8 cellular contexts compared by ENCODE assay signal in the genomic region with DNA sequence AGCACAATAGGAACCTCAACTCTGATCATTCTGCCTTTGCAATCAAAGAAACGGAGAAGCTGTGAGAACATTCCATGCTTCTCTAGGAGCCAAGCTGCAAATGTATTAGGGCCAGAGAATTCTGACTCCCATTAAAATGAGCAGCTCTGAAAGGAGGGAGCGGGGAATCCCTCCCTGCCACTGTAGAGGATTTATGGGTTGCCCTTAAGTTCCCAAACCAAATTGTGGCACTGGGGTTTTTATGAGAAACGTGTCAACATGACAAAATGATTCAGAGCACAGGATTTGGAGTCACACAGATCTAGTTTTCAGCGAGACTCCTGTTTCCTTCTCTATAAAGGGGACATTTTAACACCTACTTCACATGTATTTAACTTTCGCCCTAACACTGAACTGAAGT. TPM values are rescaled to one million over a fixed set of nuclear protein-coding genes. Genes with fewer than 3 reads are reported as not detected.
DNase-seq lines count a peak whose midpoint lies in the region; ATAC-seq, FAIRE-seq and TF ChIP-seq lines count a peak whose summit lies in the region.

No MANE protein-coding gene starts in this region.

- in situ Hi-C loops in GM13977 (cut with MboI; ENCODE audit: low pct_unique_long_range_greater_than_20kb, low sequenced_read_pairs, unreplicated experiment), result no loop called here

- no peaks in the 10 kb centered on the region for H4K20me1 ChIP-seq in GM23338 (replicated peaks; ENCODE audit: insufficient read depth)

- no peaks in the 10 kb centered on the region for H3K9me2 ChIP-seq in GM23338 (ENCODE audit: insufficient read depth)

- peaks cover 23% of the 10 kb centered on the region for H3K4me1 ChIP-seq in GM23338 (ENCODE audit: insufficient read depth)
- peaks cover 0 to 7% of the 10 kb centered on the region in 2 donors for H3K4me1 ChIP-seq in small intestine (ENCODE audit: control insufficient read depth in 2 of 2, insufficient read depth in 1 of 2, low read depth in 1 of 2, low read length in 1 of 2)

- intact Hi-C loops in activated CD8-positive, alpha-beta T cell treated with anti-CD3 and anti-CD28 coated beads for 36 hours (cut with micrococcal nuclease), result loop anchor here (5.0 kb wide), 1 partner anchor 89 kb away; no protein-coding TSS in a partner anchor

- TF ChIP-seq CTCF in GM23338 (conservative IDR thresholded peaks at IDR 0.05; ENCODE audit: low read depth in 2 of 2) (no peak), glutamatergic neuron (IDR thresholded peaks at IDR 0.05; ENCODE audit: partially characterized antibody, unreplicated experiment) (no peak), GM13977 (IDR thresholded peaks at IDR 0.05; ENCODE audit: extremely low read depth, insufficient read depth, missing control alignments) (no peak)
- TF ChIP-seq CTCF in activated CD8-positive, alpha-beta T cell treated with anti-CD3 and anti-CD28 coated beads for 36 hours (IDR thresholded peaks at IDR 0.05), result no peak

- H3K9me3 Mint-ChIP-seq in GM23338 (no peaks in the 10 kb centered on the region), glutamatergic neuron (ENCODE audit: unreplicated experiment) (peaks cover 5% of the 10 kb centered on the region)
- peaks cover 4% of the 10 kb centered on the region for H3K9me3 Mint-ChIP-seq in activated CD8-positive, alpha-beta T cell treated with anti-CD3 and anti-CD28 coated beads for 36 hours

- H3K36me3 Mint-ChIP-seq in GM23338 (ENCODE audit: low read depth) (no peaks in the 10 kb centered on the region; the same call in 2 of the 3 replicates), glutamatergic neuron (ENCODE audit: unreplicated experiment) (no peaks in the 10 kb centered on the region)
- H3K36me3 Mint-ChIP-seq in activated CD8-positive, alpha-beta T cell treated with anti-CD3 and anti-CD28 coated beads for 36 hours (ENCODE audit: low read depth), result peaks cover 30% of the 10 kb centered on the region

- peak; percentile 40 for DNase-seq in GM23338 (ENCODE audit: low spot score)
- peak; percentile 27 for DNase-seq in activated CD8-positive, alpha-beta T cell treated with anti-CD3 and anti-CD28 coated beads for 36 hours
- DNase-seq in glutamatergic neuron, result no peak
- no peak for DNase-seq in small intestine
- no peak for DNase-seq in epidermal melanocyte (ENCODE audit: insufficient read length, low spot score)
- no peak for DNase-seq in stimulated activated CD4-positive, alpha-beta T cell treated with anti-CD3 and anti-CD28 coated beads, Interleukin-15, amount 100 ng/mL, for 24 hours
- no peak for DNase-seq in GM13977 (ENCODE audit: low spot score)

- H3K27me3 ChIP-seq in GM23338 (ENCODE audit: insufficient read depth), result no peaks in the 10 kb centered on the region
- no peaks in the 10 kb centered on the region for H3K27me3 ChIP-seq in small intestine (ENCODE audit: control insufficient read depth in 2 of 2, insufficient read depth in 2 of 2, low read length in 2 of 2)

- no peak overlapping the region for H2AFZ ChIP-seq in GM23338

- H3K27ac Mint-ChIP-seq in GM23338 (no peak overlapping the region), glutamatergic neuron (ENCODE audit: unreplicated experiment) (no peak overlapping the region)
- peak overlapping the region; percentile 99 for H3K27ac Mint-ChIP-seq in activated CD8-positive, alpha-beta T cell treated with anti-CD3 and anti-CD28 coated beads for 36 hours

- H3K4me3 ChIP-seq in GM23338, result peak overlapping the region; percentile 82; the same call in 1 of the 2 replicates
- H3K4me3 ChIP-seq in small intestine (ENCODE audit: low read depth in 1 of 2, low read length in 2 of 2), result peak overlapping the region; percentile 19 to 21

- peaks cover 29% of the 10 kb centered on the region for H3K79me2 ChIP-seq in GM23338 (replicated peaks; ENCODE audit: insufficient read depth)

- FAIRE-seq in small intestine (lab: Jason Lieb, UNC), result no peak

- no peaks in the 10 kb centered on the region for H3K9me3 ChIP-seq in small intestine (ENCODE audit: control insufficient read depth, low read depth)

- 31 to 44% (median 41%) methylated on average over 5 of the region's 5 CpGs for WGBS in small intestine, 3 donors

- peaks cover 5% of the 10 kb centered on the region for H3K27me3 Mint-ChIP-seq in GM23338 (ENCODE audit: insufficient read depth, low read depth, poor library complexity)
- no peaks in the 10 kb centered on the region for H3K27me3 Mint-ChIP-seq in activated CD8-positive, alpha-beta T cell treated with anti-CD3 and anti-CD28 coated beads for 36 hours
- peaks cover 2% of the 10 kb centered on the region for H3K27me3 Mint-ChIP-seq in glutamatergic neuron (ENCODE audit: unreplicated experiment)

- H3K4me3 Mint-ChIP-seq in GM23338 (peak overlapping the region; percentile 94; the same call in 2 of the 3 replicates), glutamatergic neuron (ENCODE audit: unreplicated experiment) (peak overlapping the region; percentile 27)
- peak overlapping the region; percentile 97 for H3K4me3 Mint-ChIP-seq in activated CD8-positive, alpha-beta T cell treated with anti-CD3 and anti-CD28 coated beads for 36 hours

- ATAC-seq in GM23338 (no peak), GM18498 (IDR thresholded peaks at IDR 0.05; ENCODE audit: unreplicated experiment) (no peak)
- no peak for ATAC-seq in activated CD8-positive, alpha-beta T cell treated with anti-CD3 and anti-CD28 coated beads for 36 hours

- CTCF ChIA-PET in activated CD8-positive, alpha-beta T cell treated with anti-CD3 and anti-CD28 coated beads for 36 hours (lab: Charles Lee), result interaction anchor here (1.4 to 1.8 kb wide), 4 partner anchors 9 to 56 kb away, joined by 3 to 7 read pairs (median 4); no protein-coding TSS in a partner anchor

- H3K27ac ChIP-seq in GM23338 (ENCODE audit: low read depth) (no peak overlapping the region), small intestine (ENCODE audit: low read depth in 1 of 2, low read length in 1 of 2) (peak overlapping the region in 1 of 2 donors; percentile 38)

- POLR2A ChIA-PET in activated CD8-positive, alpha-beta T cell treated with anti-CD3 and anti-CD28 coated beads for 36 hours (lab: Charles Lee), result interaction anchor here (1.1 to 2.2 kb wide), 3 partner anchors 64 to 72 kb away, joined by 3 to 11 read pairs (median 6); no protein-coding TSS in a partner anchor

- no peaks in the 10 kb centered on the region for H3K36me3 ChIP-seq in GM23338 (ENCODE audit: insufficient read depth)
- no peaks in the 10 kb centered on the region for H3K36me3 ChIP-seq in small intestine (ENCODE audit: control insufficient read depth in 2 of 2, insufficient read depth in 2 of 2, low read length in 2 of 2)

- H3F3A ChIP-seq in GM23338 (replicated peaks; ENCODE audit: low read depth), result no peaks in the 10 kb centered on the region

- H3K4me1 Mint-ChIP-seq in GM23338, result peaks cover 26% of the 10 kb centered on the region; the same call in 2 of the 3 replicates
- peaks cover 59% of the 10 kb centered on the region for H3K4me1 Mint-ChIP-seq in activated CD8-positive, alpha-beta T cell treated with anti-CD3 and anti-CD28 coated beads for 36 hours (ENCODE audit: low read depth)
- H3K4me1 Mint-ChIP-seq in glutamatergic neuron (ENCODE audit: low read depth, unreplicated experiment), result peaks cover 2% of the 10 kb centered on the region

- peak overlapping the region; percentile 95 for H3K4me2 ChIP-seq in GM23338

TF ChIP-seq in GM23338, 12 proteins besides CTCF, POLR2A, EP300 and RAD21 (continues in another document):
- no peak for TF ChIP-seq EZH2phosphoT487 (IDR thresholded peaks at IDR 0.05; ENCODE audit: unreplicated experiment)
- no peak for TF ChIP-seq NANOG (IDR thresholded peaks at IDR 0.05; ENCODE audit: borderline replicate concordance)
- no peak for TF ChIP-seq EZH2 (IDR thresholded peaks at IDR 0.05; ENCODE audit: low read depth, unreplicated experiment)
- TF ChIP-seq, protein P1, sequence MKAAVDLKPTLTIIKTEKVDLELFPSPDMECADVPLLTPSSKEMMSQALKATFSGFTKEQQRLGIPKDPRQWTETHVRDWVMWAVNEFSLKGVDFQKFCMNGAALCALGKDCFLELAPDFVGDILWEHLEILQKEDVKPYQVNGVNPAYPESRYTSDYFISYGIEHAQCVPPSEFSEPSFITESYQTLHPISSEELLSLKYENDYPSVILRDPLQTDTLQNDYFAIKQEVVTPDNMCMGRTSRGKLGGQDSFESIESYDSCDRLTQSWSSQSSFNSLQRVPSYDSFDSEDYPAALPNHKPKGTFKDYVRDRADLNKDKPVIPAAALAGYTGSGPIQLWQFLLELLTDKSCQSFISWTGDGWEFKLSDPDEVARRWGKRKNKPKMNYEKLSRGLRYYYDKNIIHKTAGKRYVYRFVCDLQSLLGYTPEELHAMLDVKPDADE (IDR thresholded peaks at IDR 0.05), result no peak
- no peak for TF ChIP-seq ZNF331 (CRISPR knock-in tag; IDR thresholded peaks at IDR 0.05; ENCODE audit: low read depth)

RNA-seq across cellular contexts. Expression of a gene that starts 1.8 kb away (rescaled TPM):
- total RNA-seq in GM23338 (2014; rRNA removed; shearing (Covaris generic)), result 9.8 and 11.3 TPM in 2 replicates
- 5.0 and 6.7 TPM in 2 replicates for polyA plus RNA-seq in GM23338 (2016; fragmentation: Nextera tagmentation; extraction: Ambion mirVana)
- 10 to 100 TPM; 31.4 to 35.3 TPM for total RNA-seq in activated CD8-positive, alpha-beta T cell treated with anti-CD3 and anti-CD28 coated beads for 36 hours
- total RNA-seq in glutamatergic neuron (ENCODE audit: unreplicated experiment), result 37.7 TPM
- polyA plus RNA-seq in small intestine, result 10 to 100 TPM in 1 of 3 donors, 1 to 10 TPM in 2; 6.5 to 26.6 (median 6.5) TPM

Comparison
In these comparisons a context has a peak if more than half of its experiments do, and no peak if none do; other contexts are left out.
1. DNase-seq: peak in GM23338 (single experiment) and activated CD8-positive, alpha-beta T cell treated with anti-CD3 and anti-CD28 coated beads for 36 hours (single experiment); none in glutamatergic neuron (single experiment), small intestine (single experiment), epidermal melanocyte (single experiment), stimulated activated CD4-positive, alpha-beta T cell treated with anti-CD3 and anti-CD28 coated beads, Interleukin-15, amount 100 ng/mL, for 24 hours (single experiment) and GM13977 (single experiment).
2. H3K4me3 Mint-ChIP-seq: peak in every context shown above with its lines; median percentile 97 in activated CD8-positive, alpha-beta T cell treated with anti-CD3 and anti-CD28 coated beads for 36 hours; 94 in GM23338; 27 in glutamatergic neuron.